ENCODE assay signal across 28 cellular contexts in genomic region chr6:2447318-2447717, GRCh38.
DNase-seq lines count a peak whose midpoint lies in the region; ATAC-seq, FAIRE-seq and TF ChIP-seq lines count a peak whose summit lies in the region.
"Had no signal": no experiment of that assay in that cellular context is flagged by ENCODE, and none has a peak within 500 bp of the region (broad histone marks: within the 10 kb centered on the region; RNA-seq: fewer than 3 reads in every experiment).

No MANE protein-coding gene starts in this region.

- in situ Hi-C loops in HepG2 (cut with HindIII; ENCODE audit: extremely low pct_ligation_motif_present, low pct_unique_long_range_greater_than_20kb) = loop anchor here (5.0 kb wide), 1 partner anchor 845 kb away; no protein-coding TSS in a partner anchor
- in situ Hi-C loops in transverse colon (cut with MboI; ENCODE audit: low pct_ligation_motif_present in 1 of 4, low pct_unique_long_range_greater_than_20kb in 1 of 4, low sequenced_read_pairs in 3 of 4) = no loop called here

- no peaks in the 10 kb centered on the region for H3K79me2 ChIP-seq in HepG2 (ENCODE audit: insufficient read depth, low read length)

- H3K9ac ChIP-seq in HepG2 (ENCODE audit: insufficient read depth, low read depth, low read length) = no peak overlapping the region

- TF ChIP-seq RAD21 in HepG2 (CRISPR knock-in tag; IDR thresholded peaks at IDR 0.05) = no peak

- intact Hi-C loops in HepG2 (cut with micrococcal nuclease; ENCODE audit: unreplicated experiment) (loop anchor here (5.0 to 10.0 kb wide), 4 partner anchors 75 to 263 kb away; no protein-coding TSS in a partner anchor), right lobe of liver (cut with DNase I) (no loop called here), transverse colon (cut with DNase I; ENCODE audit: low total_unique reads) (loop anchor here (10.0 kb wide), 1 partner anchor 843 kb away; the partner anchor contains the start of gene FOXC1), sigmoid colon (cut with DNase I) (loop anchor here (5.0 kb wide), 1 partner anchor 95 kb away; no protein-coding TSS in a partner anchor)

- H3K4me3 Mint-ChIP-seq in naive thymus-derived CD8-positive, alpha-beta T cell = no peak overlapping the region
- H3K4me3 Mint-ChIP-seq: CD4-positive, alpha-beta memory T cell; GM23338; T-helper 1 cell treated with Interleukin-12 subunit alpha and Interleukin-12 subunit beta and Interleukin-4 antibody, amounts not matched to agents 30 μg/mL and 1 μg/mL, for 36 hours had no signal

- H3K4me1 ChIP-seq in HepG2 (ENCODE audit: insufficient read depth, low read length) (peaks cover 21% of the 10 kb centered on the region), right lobe of liver (no peaks in the 10 kb centered on the region), transverse colon (peaks cover 0 to 27% (median 11%) of the 10 kb centered on the region in 4 donors), sigmoid colon (peaks cover 0 to 6% (median 5%) of the 10 kb centered on the region in 4 donors)
- H3K4me1 ChIP-seq: HAP-1 had no signal

- DNase-seq in HepG2 (ENCODE audit: low spot score) (peak; percentile 51), right lobe of liver (no peak), LoVo (ENCODE audit: low spot score) (peak; percentile 11), kidney tubule cell (ENCODE audit: low spot score) (peak; percentile 44), transverse colon (peak; percentile 28), sigmoid colon (no peak)
- DNase-seq in naive thymus-derived CD8-positive, alpha-beta T cell = no peak
- DNase-seq: AML-193; C1 segment of cervical spinal cord; CD4-positive, alpha-beta memory T cell; COR-L47; DMS153; NCI-H1092; NCI-H1417 treated with DMSO at 0.1 percent for 48 hours; NCI-H187 treated with DMSO at 0.1 percent for 48 hours; NCI-H2107; NCI-H526; NCI-H82; SHP77 had no signal

- no TSS peak for BruUV-seq in HepG2 (replicated peaks; lab: Mats Ljungman, UMichigan)

- no peaks in the 10 kb centered on the region for H4K20me1 ChIP-seq in HepG2 (ENCODE audit: insufficient read depth, low read length)

- H3K27me3 Mint-ChIP-seq in naive thymus-derived CD8-positive, alpha-beta T cell = peaks cover 0 to 10% (median 0%) of the 10 kb centered on the region in 5 donors

- H3K36me3 ChIP-seq in HepG2 (replicated peaks in 1 of 2; ENCODE audit: control insufficient read depth in 1 of 2, insufficient read depth in 2 of 2, low read length in 2 of 2) (no peaks in the 10 kb centered on the region), right lobe of liver (peaks cover 0 to 2% (median 0%) of the 10 kb centered on the region in 4 donors), transverse colon (no peaks in the 10 kb centered on the region), sigmoid colon (no peaks in the 10 kb centered on the region)
- H3K36me3 ChIP-seq: HAP-1 had no signal

- H3K36me3 Mint-ChIP-seq in naive thymus-derived CD8-positive, alpha-beta T cell = peaks cover 0 to 4% (median 4%) of the 10 kb centered on the region in 3 donors

- peaks cover 0 to 7% (median 5%) of the 10 kb centered on the region in 4 donors for H3K4me1 Mint-ChIP-seq in naive thymus-derived CD8-positive, alpha-beta T cell
- H3K4me1 Mint-ChIP-seq: GM23338 had no signal

- no peak overlapping the region for H3K27ac Mint-ChIP-seq in naive thymus-derived CD8-positive, alpha-beta T cell
- H3K27ac Mint-ChIP-seq: CD4-positive, alpha-beta memory T cell; GM23338; T-helper 1 cell treated with Interleukin-12 subunit alpha and Interleukin-12 subunit beta and Interleukin-4 antibody, amounts not matched to agents 30 μg/mL and 1 μg/mL, for 36 hours had no signal

- TF ChIP-seq POLR2A in HepG2 (IDR thresholded peaks at IDR 0.05; ENCODE audit: insufficient read depth in 1 of 2, low read depth in 2 of 2, low read length in 2 of 2) = no peak
- no peak for TF ChIP-seq POLR2A in right lobe of liver (IDR thresholded peaks at IDR 0.05)
- no peak for TF ChIP-seq POLR2A in transverse colon (IDR thresholded peaks at IDR 0.05)
- TF ChIP-seq POLR2A in sigmoid colon (IDR thresholded peaks at IDR 0.05) = no peak

- CTCF ChIA-PET in HepG2 (lab: Yijun Ruan, JAX; ENCODE audit: low intra/inter-chr PET ratio, low total read pairs) = no interaction called here

- peak overlapping the region; percentile 20 for H2AFZ ChIP-seq in HepG2 (ENCODE audit: low read length)
- H2AFZ ChIP-seq: GM23338 had no signal

- TF ChIP-seq CTCF in HepG2 (CRISPR knock-in tag; IDR thresholded peaks at IDR 0.05) (no peak), right lobe of liver (IDR thresholded peaks at IDR 0.05) (no peak), transverse colon (IDR thresholded peaks at IDR 0.05) (no peak), sigmoid colon (IDR thresholded peaks at IDR 0.05) (no peak)

- TF ChIP-seq EP300 in HepG2 (IDR thresholded peaks at IDR 0.05; ENCODE audit: low read depth in 2 of 2, low read length in 2 of 2) = no peak
- TF ChIP-seq EP300 in HepG2 (CRISPR knock-in tag; IDR thresholded peaks at IDR 0.05; ENCODE audit: borderline replicate concordance) = no peak
- TF ChIP-seq EP300 in transverse colon (IDR thresholded peaks at IDR 0.05; ENCODE audit: low read depth) = no peak
- TF ChIP-seq EP300 in sigmoid colon (IDR thresholded peaks at IDR 0.05) = no peak

- peak; percentile 80 for FAIRE-seq in HepG2 (lab: Jason Lieb, UNC)
- FAIRE-seq: A549, G401.6 had no signal

- H3K9me3 Mint-ChIP-seq in naive thymus-derived CD8-positive, alpha-beta T cell = peaks cover 0 to 3% (median 0%) of the 10 kb centered on the region in 9 donors
- H3K9me3 Mint-ChIP-seq: CD4-positive, alpha-beta memory T cell; GM23338; T-helper 1 cell treated with Interleukin-12 subunit alpha and Interleukin-12 subunit beta and Interleukin-4 antibody, amounts not matched to agents 30 μg/mL and 1 μg/mL, for 36 hours had no signal

- ATAC-seq in HepG2 = peak; percentile 92
- no peak for ATAC-seq in right lobe of liver
- ATAC-seq in HG02588 (IDR thresholded peaks at IDR 0.05; ENCODE audit: unreplicated experiment) = no peak
- no peak for ATAC-seq in naive thymus-derived CD8-positive, alpha-beta T cell
- ATAC-seq: A549, GM23338, Panc1 had no signal

- H3K27me3 ChIP-seq in HepG2 (ENCODE audit: control insufficient read depth in 1 of 2, insufficient read depth in 2 of 2, low read length in 2 of 2) = no peaks in the 10 kb centered on the region
- H3K27me3 ChIP-seq in right lobe of liver = no peaks in the 10 kb centered on the region
- no peaks in the 10 kb centered on the region for H3K27me3 ChIP-seq in transverse colon
- H3K27me3 ChIP-seq in sigmoid colon = no peaks in the 10 kb centered on the region

- H3K9me3 ChIP-seq in HepG2 (ENCODE audit: low read length) = no peaks in the 10 kb centered on the region
- H3K9me3 ChIP-seq in right lobe of liver = no peaks in the 10 kb centered on the region
- H3K9me3 ChIP-seq in transverse colon = no peaks in the 10 kb centered on the region
- no peaks in the 10 kb centered on the region for H3K9me3 ChIP-seq in sigmoid colon
- H3K9me3 ChIP-seq: A549, HAP-1 had no signal

- POLR2A ChIA-PET in HepG2 (lab: Yijun Ruan, JAX) = interaction anchor here (1.2 kb wide), 1 partner anchor 68 kb away, joined by 4 read pairs; no protein-coding TSS in a partner anchor
- POLR2A ChIA-PET in naive thymus-derived CD8-positive, alpha-beta T cell (lab: Charles Lee) = no interaction called here

- H3K4me2 ChIP-seq in HepG2 (ENCODE audit: low read depth, low read length) = peak overlapping the region; percentile 78
- H3K4me2 ChIP-seq: A549, GM23338 had no signal

- H3K27ac ChIP-seq in HepG2 (ENCODE audit: extremely low read length, insufficient read depth, low read length) = no peak overlapping the region
- no peak overlapping the region for H3K27ac ChIP-seq in right lobe of liver
- H3K27ac ChIP-seq in transverse colon = peak overlapping the region in 1 of 4 donors; percentile 29
- H3K27ac ChIP-seq in sigmoid colon = no peak overlapping the region
- H3K27ac ChIP-seq: A549, HL-60, RWPE1 had no signal

- WGBS in HepG2 (ENCODE audit: low lambda C conversion rate) = 4% methylated on average over 4 of the region's 4 CpGs
- 33% methylated on average over 1 of the region's 4 CpGs for WGBS in right lobe of liver (ENCODE audit: insufficient coverage, low coverage, low lambda C conversion rate, missing lambda C conversion rate)
- WGBS in transverse colon (ENCODE audit: low coverage in 1 of 2), 2 donors = 49 to 65% methylated on average over 4 of the region's 4 CpGs
- WGBS in sigmoid colon, 2 donors = 15 to 62% methylated on average over 4 of the region's 4 CpGs

- peak overlapping the region; percentile 32 to 47 (median 40); a peak in 5 of 6 replicates for H3K4me3 ChIP-seq in HepG2 (replicated peaks in 1 of 3; ENCODE audit: insufficient read depth in 1 of 3, low read depth in 2 of 3, low read length in 3 of 3)
- H3K4me3 ChIP-seq in right lobe of liver = no peak overlapping the region
- H3K4me3 ChIP-seq in transverse colon = peak overlapping the region in 1 of 4 donors; percentile 14
- H3K4me3 ChIP-seq in sigmoid colon = no peak overlapping the region
- H3K4me3 ChIP-seq: A549, GM23338, HAP-1 had no signal

TF ChIP-seq in HepG2, 621 proteins besides CTCF, POLR2A, EP300 and RAD21 (continues in another document):
- no peak for TF ChIP-seq ZNF563 (CRISPR knock-in tag; IDR thresholded peaks at IDR 0.05)
- TF ChIP-seq, protein P1, sequence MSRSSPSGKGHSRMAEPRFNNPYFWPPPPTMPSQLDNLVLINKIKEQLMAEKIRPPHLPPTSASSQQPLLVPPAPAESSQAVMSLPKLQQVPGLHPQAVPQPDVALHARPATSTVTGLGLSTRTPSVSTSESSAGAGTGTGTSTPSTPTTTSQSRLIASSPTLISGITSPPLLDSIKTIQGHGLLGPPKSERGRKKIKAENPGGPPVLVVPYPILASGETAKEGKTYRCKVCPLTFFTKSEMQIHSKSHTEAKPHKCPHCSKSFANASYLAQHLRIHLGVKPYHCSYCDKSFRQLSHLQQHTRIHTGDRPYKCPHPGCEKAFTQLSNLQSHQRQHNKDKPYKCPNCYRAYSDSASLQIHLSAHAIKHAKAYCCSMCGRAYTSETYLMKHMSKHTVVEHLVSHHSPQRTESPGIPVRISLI (CRISPR knock-in tag; IDR thresholded peaks at IDR 0.05; ENCODE audit: borderline replicate concordance) = 0 out of 2 replicates have a peak, but pooled peaks have one; percentile 63
- no peak for TF ChIP-seq ZNF790 (CRISPR knock-in tag; IDR thresholded peaks at IDR 0.05; ENCODE audit: borderline replicate concordance)
- TF ChIP-seq, protein P2, sequence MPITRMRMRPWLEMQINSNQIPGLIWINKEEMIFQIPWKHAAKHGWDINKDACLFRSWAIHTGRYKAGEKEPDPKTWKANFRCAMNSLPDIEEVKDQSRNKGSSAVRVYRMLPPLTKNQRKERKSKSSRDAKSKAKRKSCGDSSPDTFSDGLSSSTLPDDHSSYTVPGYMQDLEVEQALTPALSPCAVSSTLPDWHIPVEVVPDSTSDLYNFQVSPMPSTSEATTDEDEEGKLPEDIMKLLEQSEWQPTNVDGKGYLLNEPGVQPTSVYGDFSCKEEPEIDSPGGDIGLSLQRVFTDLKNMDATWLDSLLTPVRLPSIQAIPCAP (CRISPR knock-in tag; IDR thresholded peaks at IDR 0.05; ENCODE audit: low read depth) = no peak
- no peak for TF ChIP-seq NCOA5 (CRISPR knock-in tag; IDR thresholded peaks at IDR 0.05)
- TF ChIP-seq CBFB (CRISPR knock-in tag; IDR thresholded peaks at IDR 0.05) = no peak

Comparison
In these comparisons a context has a peak if more than half of its experiments do, and no peak if none do; other contexts are left out.
1. DNase-seq: peak in HepG2 (single experiment), LoVo (single experiment), kidney tubule cell (single experiment) and transverse colon (single experiment); none in right lobe of liver (0 of 3), sigmoid colon (single experiment) and naive thymus-derived CD8-positive, alpha-beta T cell (0 of 10).
2. H3K4me3 ChIP-seq: peak in HepG2 (3 of 3); none in right lobe of liver (0 of 3) and sigmoid colon (0 of 4).
3. intact Hi-C loops: an anchor here in HepG2 (5.0 to 10.0 kb wide), transverse colon (10.0 kb wide) and sigmoid colon (5.0 kb wide); none called in right lobe of liver.